In genomic region chr10:102418612-102419560, GRCh38 we compare ENCODE assay signal across 8 cellular contexts. TPM values are rescaled to one million over a fixed set of nuclear protein-coding genes. Genes with fewer than 3 reads are reported as not detected.
DNase-seq lines count a peak whose midpoint lies in the region; ATAC-seq and TF ChIP-seq lines count a peak whose summit lies in the region.

PSD (minus strand) TSS chr10:102418785; CDS start chr10:102417038, 1,747 bp downstream.

- no peaks in the 10 kb centered on the region for H3K27me3 ChIP-seq in ovary

- DNase-seq in stimulated activated naive CD8-positive, alpha-beta T cell treated with anti-CD3 and anti-CD28 coated beads, Interleukin-15, Interleukin-2, amounts not matched to agents 100 U/mL and 50 U/mL, for 24 hours = no peak
- DNase-seq in OCI-M2 (lab: John Stamatoyannopoulos, UW; ENCODE audit: unreplicated experiment) = peak; percentile 78
- DNase-seq in endothelial cell (ENCODE audit: low spot score) = no peak
- DNase-seq in ovary = peak in 2 of 5 donors; percentile 10 to 45
- DNase-seq in activated CD8-positive, alpha-beta memory T cell treated with anti-CD3 and anti-CD28 coated beads, Interleukin-2, amount 50 U/mL, for 4 hours = no peak

- H3K4me1 ChIP-seq in ovary (ENCODE audit: insufficient read depth) = peaks cover 21% of the 10 kb centered on the region

- H3K27ac Mint-ChIP-seq in stimulated activated naive CD8-positive, alpha-beta T cell treated with anti-CD3 and anti-CD28 coated beads, Interleukin-15, Interleukin-2, amounts not matched to agents 100 ng/mL and 50 ng/mL, for 24 hours = no peak within 1 kb of the TSS
- peak within 1 kb of the TSS; percentile 72 for H3K27ac Mint-ChIP-seq in endothelial cell (ENCODE audit: unreplicated experiment)

- intact Hi-C loops in ovary (cut with DNase I) = no loop called here

- no peak for ATAC-seq in stimulated activated naive CD8-positive, alpha-beta T cell treated with anti-CD3 and anti-CD28 coated beads, Interleukin-15, Interleukin-2, amounts not matched to agents 100 U/mL and 50 U/mL, for 24 hours
- no peak for ATAC-seq in HG03565 (IDR thresholded peaks at IDR 0.05; ENCODE audit: unreplicated experiment)
- no peak for ATAC-seq in GM18909 (IDR thresholded peaks at IDR 0.05; ENCODE audit: poor library complexity, unreplicated experiment)

- no peaks in the 10 kb centered on the region for H3K36me3 ChIP-seq in ovary

- no peaks in the 10 kb centered on the region for H3K36me3 Mint-ChIP-seq in stimulated activated naive CD8-positive, alpha-beta T cell treated with anti-CD3 and anti-CD28 coated beads, Interleukin-15, Interleukin-2, amounts not matched to agents 100 ng/mL and 50 ng/mL, for 24 hours (ENCODE audit: low read depth)
- peaks cover 4% of the 10 kb centered on the region for H3K36me3 Mint-ChIP-seq in endothelial cell (ENCODE audit: low read depth, unreplicated experiment)

- TF ChIP-seq CTCF in endothelial cell (IDR thresholded peaks at IDR 0.05; ENCODE audit: unreplicated experiment) (no peak), ovary (IDR thresholded peaks at IDR 0.05) (no peak)

- no peaks in the 10 kb centered on the region for H3K9me3 ChIP-seq in ovary

- WGBS in ovary, 3 donors = 1% methylated on average over 48 to 54 of the region's 54 CpGs

- H3K4me3 ChIP-seq in ovary = peak within 1 kb of the TSS; percentile 98

- TF ChIP-seq POLR2A in ovary (IDR thresholded peaks at IDR 0.05) = no peak

- H3K27me3 Mint-ChIP-seq in stimulated activated naive CD8-positive, alpha-beta T cell treated with anti-CD3 and anti-CD28 coated beads, Interleukin-15, Interleukin-2, amounts not matched to agents 100 ng/mL and 50 ng/mL, for 24 hours = peaks cover 28% of the 10 kb centered on the region
- H3K27me3 Mint-ChIP-seq in endothelial cell (ENCODE audit: unreplicated experiment) = peaks cover 25% of the 10 kb centered on the region

- H3K27ac ChIP-seq in ovary = no peak within 1 kb of the TSS

- H3K4me3 Mint-ChIP-seq in stimulated activated naive CD8-positive, alpha-beta T cell treated with anti-CD3 and anti-CD28 coated beads, Interleukin-15, Interleukin-2, amounts not matched to agents 100 ng/mL and 50 ng/mL, for 24 hours = peak within 1 kb of the TSS; percentile 97
- peak within 1 kb of the TSS; percentile 96 for H3K4me3 Mint-ChIP-seq in endothelial cell (ENCODE audit: unreplicated experiment)

- H3K9me3 Mint-ChIP-seq in stimulated activated naive CD8-positive, alpha-beta T cell treated with anti-CD3 and anti-CD28 coated beads, Interleukin-15, Interleukin-2, amounts not matched to agents 100 ng/mL and 50 ng/mL, for 24 hours = no peaks in the 10 kb centered on the region
- no peaks in the 10 kb centered on the region for H3K9me3 Mint-ChIP-seq in endothelial cell (ENCODE audit: unreplicated experiment)

- TF ChIP-seq EP300 in ovary (IDR thresholded peaks at IDR 0.05) = no peak

- peaks cover 41% of the 10 kb centered on the region for H3K4me1 Mint-ChIP-seq in stimulated activated naive CD8-positive, alpha-beta T cell treated with anti-CD3 and anti-CD28 coated beads, Interleukin-15, Interleukin-2, amounts not matched to agents 100 ng/mL and 50 ng/mL, for 24 hours (ENCODE audit: low read depth)
- peaks cover 17% of the 10 kb centered on the region for H3K4me1 Mint-ChIP-seq in endothelial cell (ENCODE audit: unreplicated experiment)

RNA-seq across cellular contexts. Expression of gene PSD, which starts in this region (rescaled TPM):
- total RNA-seq in endothelial cell (ENCODE audit: unreplicated experiment) (0.31 TPM), ovary (10 to 100 TPM in 6 of 7 donors, 1 to 10 TPM in 1; 4.4 to 34.7 (median 24.5) TPM)
- polyA plus RNA-seq in ovary = 10 to 100 TPM in 1 of 2 donors, 1 to 10 TPM in 1; 4.6 to 12.4 TPM
